ENCODE assay signal across 26 cellular contexts in the genomic region with DNA sequence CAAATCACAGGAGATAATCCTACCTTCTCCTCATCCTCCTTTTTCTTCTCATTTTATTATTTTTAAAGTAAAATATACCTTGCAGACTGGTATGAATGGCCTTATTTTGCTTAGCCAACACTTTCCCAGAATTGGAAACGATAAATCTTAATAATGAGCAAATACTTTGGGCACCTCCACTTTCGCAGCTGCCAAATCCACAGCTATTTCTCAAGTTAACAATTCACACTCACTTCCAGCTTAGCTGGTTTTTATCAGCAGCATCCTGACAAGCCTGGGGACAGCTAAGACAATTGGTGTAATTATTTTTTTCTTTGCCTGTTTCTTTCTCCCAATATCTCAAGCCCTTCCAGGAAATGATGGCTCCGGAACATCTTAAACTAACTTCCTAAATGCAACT.
"Had no signal": no experiment of that assay in that cellular context is flagged by ENCODE, and none has a peak within 500 bp of the region (broad histone marks: within the 10 kb centered on the region; RNA-seq: fewer than 3 reads in every experiment).

No MANE protein-coding gene starts in this region.

- H3K9me3 ChIP-seq: gastrocnemius medialis, heart right ventricle, left lung, lower lobe of right lung had no signal

- H3K4me1 Mint-ChIP-seq: naive thymus-derived CD4-positive, alpha-beta T cell had no signal

- H3K27me3 ChIP-seq: gastrocnemius medialis had no signal

- H3K36me3 ChIP-seq: gastrocnemius medialis, heart right ventricle, left lung, lower lobe of right lung had no signal

- ATAC-seq: effector memory CD8-positive, alpha-beta T cell; esophagus mucosa; gastrocnemius medialis; heart right ventricle; left cardiac atrium; left lung; left ventricle myocardium superior; lower lobe of right lung; naive thymus-derived CD4-positive, alpha-beta T cell had no signal

- DNase-seq: dermis blood vessel endothelial cell; dorsolateral prefrontal cortex; effector CD4-positive, alpha-beta T cell; effector memory CD8-positive, alpha-beta T cell; endodermal cell; erythroblast; foreskin melanocyte; gastrocnemius medialis; glutamatergic neuron; head of caudate nucleus; heart right ventricle; hippocampal formation; left cardiac atrium; left lung; left ventricle myocardium superior; lower lobe of right lung; mesenchymal stem cell; midbrain; naive thymus-derived CD4-positive, alpha-beta T cell had no signal

- H3K4me3 Mint-ChIP-seq: effector memory CD8-positive, alpha-beta T cell; endodermal cell; naive thymus-derived CD4-positive, alpha-beta T cell had no signal

- H3K36me3 Mint-ChIP-seq: naive thymus-derived CD4-positive, alpha-beta T cell had no signal

- H3K27ac ChIP-seq: coronary artery, dorsolateral prefrontal cortex, epithelial cell of prostate, gastrocnemius medialis, heart right ventricle, left lung, lower lobe of right lung had no signal

- FAIRE-seq: colon, endometrium, islet of Langerhans, keratinocyte had no signal

- H3K4me1 ChIP-seq: gastrocnemius medialis, heart right ventricle, left lung, lower lobe of right lung had no signal

- H3K27ac Mint-ChIP-seq: effector memory CD8-positive, alpha-beta T cell; endodermal cell; naive thymus-derived CD4-positive, alpha-beta T cell had no signal

- H3K9me3 Mint-ChIP-seq: effector memory CD8-positive, alpha-beta T cell; endodermal cell; naive thymus-derived CD4-positive, alpha-beta T cell had no signal

- H3K4me3 ChIP-seq: coronary artery, dorsolateral prefrontal cortex, gastrocnemius medialis, heart right ventricle, left lung, lower lobe of right lung had no signal
